26 cellular contexts compared by ENCODE assay signal in the genomic region with DNA sequence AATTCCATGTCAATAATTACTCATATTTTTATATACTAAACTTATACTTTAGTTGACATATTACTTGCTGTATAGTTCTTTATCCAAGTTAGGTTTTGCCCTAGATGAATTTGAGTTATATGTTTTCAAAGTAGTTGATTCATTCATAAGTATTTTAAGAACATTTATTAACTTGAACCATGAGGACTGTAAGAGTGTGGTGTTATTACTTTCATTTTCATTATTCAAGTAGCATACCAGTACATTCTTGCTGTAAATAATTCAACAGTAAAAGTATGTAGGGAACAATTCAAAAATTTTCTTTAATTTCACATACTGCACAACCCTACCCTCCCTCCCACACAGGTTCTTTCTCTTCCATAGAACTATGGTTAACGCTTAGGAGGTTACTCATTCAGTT.
A peak's percentile ranks its signal among the peaks of the same experiment; 100 is the strongest.
DNase-seq lines count a peak whose midpoint lies in the region; ATAC-seq and TF ChIP-seq lines count a peak whose summit lies in the region.
"Had no signal": no experiment of that assay in that cellular context is flagged by ENCODE, and none has a peak within 500 bp of the region (broad histone marks: within the 10 kb centered on the region; RNA-seq: fewer than 3 reads in every experiment).

No MANE protein-coding gene starts in this region.

- H3K27ac ChIP-seq in CD4-positive, CD25-positive, alpha-beta regulatory T cell (ENCODE audit: insufficient read depth, low read length, poor library complexity, severe bottlenecking): peak overlapping the region; percentile 20
- no peak overlapping the region for H3K27ac ChIP-seq in IMR-90 (ENCODE audit: insufficient read depth, low read length)
- H3K27ac ChIP-seq: epithelial cell of prostate, heart right ventricle, upper lobe of right lung had no signal

- no peak for ATAC-seq in CD4-positive, CD25-positive, alpha-beta regulatory T cell (ENCODE audit: low read depth in 2 of 2)
- ATAC-seq in GM21381 (IDR thresholded peaks at IDR 0.05; ENCODE audit: unreplicated experiment) (peak; percentile 59), IMR-90 (ENCODE audit: low read depth) (peak; percentile 48; the same call in 1 of the 2 replicates), HG02571 (IDR thresholded peaks at IDR 0.05; ENCODE audit: unreplicated experiment) (no peak)
- ATAC-seq: activated CD4-positive, alpha-beta T cell treated with anti-CD3 and anti-CD28 coated beads for 36 hours; activated naive CD4-positive, alpha-beta T cell treated with anti-CD3 and anti-CD28 coated beads, Interleukin-2, amount 50 U/mL, for 72 hours; heart right ventricle; left ventricle myocardium superior; Panc1; sciatic nerve; T-cell; upper lobe of right lung had no signal

- POLR2A ChIA-PET in IMR-90 (lab: Charles Lee; ENCODE audit: unreplicated experiment): no interaction called here

- H3K27ac Mint-ChIP-seq in CD4-positive, CD25-positive, alpha-beta regulatory T cell: no peak overlapping the region
- H3K27ac Mint-ChIP-seq: activated CD4-positive, alpha-beta T cell treated with anti-CD3 and anti-CD28 coated beads for 36 hours; activated T-helper 1 cell treated with anti-CD3 and anti-CD28 coated beads, Interleukin-12 subunit alpha, Interleukin-12 subunit beta, Interleukin-2, Interleukin-4 antibody, amounts not matched to agents 30 ng/mL and 10 ng/mL and 1 ng/mL, durations not matched to agents 14 hours and 24 hours and 36 hours had no signal

- no peak overlapping the region for H2BK15ac ChIP-seq in IMR-90 (ENCODE audit: low read depth, low read length)

- TF ChIP-seq RAD21 in IMR-90 (IDR thresholded peaks at IDR 0.05; ENCODE audit: low read length): no peak

- in situ Hi-C loops in IMR-90 (cut with MboI; ENCODE audit: low sequenced_read_pairs): no loop called here

- no peak overlapping the region for H3K4me2 ChIP-seq in IMR-90 (ENCODE audit: low read depth, low read length)

- no peak overlapping the region for H3K56ac ChIP-seq in IMR-90 (ENCODE audit: extremely low read depth, insufficient read depth, low read length)

- no peak overlapping the region for H3K4me3 Mint-ChIP-seq in CD4-positive, CD25-positive, alpha-beta regulatory T cell
- H3K4me3 Mint-ChIP-seq: activated CD4-positive, alpha-beta T cell treated with anti-CD3 and anti-CD28 coated beads for 36 hours; activated T-helper 1 cell treated with anti-CD3 and anti-CD28 coated beads, Interleukin-12 subunit alpha, Interleukin-12 subunit beta, Interleukin-2, Interleukin-4 antibody, amounts not matched to agents 30 ng/mL and 10 ng/mL and 1 ng/mL, durations not matched to agents 14 hours and 24 hours and 36 hours; T-cell had no signal

- no peaks in the 10 kb centered on the region for H3K27me3 ChIP-seq in CD4-positive, CD25-positive, alpha-beta regulatory T cell (ENCODE audit: control insufficient read depth, insufficient read depth, low read length)
- H3K27me3 ChIP-seq in IMR-90 (ENCODE audit: control insufficient read depth, insufficient read depth, low read length) (no peaks in the 10 kb centered on the region), MG63 (no peaks in the 10 kb centered on the region)
- H3K27me3 ChIP-seq: heart right ventricle, upper lobe of right lung had no signal

- H3K27me3 Mint-ChIP-seq in CD4-positive, CD25-positive, alpha-beta regulatory T cell: no peaks in the 10 kb centered on the region
- H3K27me3 Mint-ChIP-seq: activated CD4-positive, alpha-beta T cell treated with anti-CD3 and anti-CD28 coated beads for 36 hours; T-cell had no signal

- peak in 1 of 3 donors; percentile 13 for DNase-seq in CD4-positive, CD25-positive, alpha-beta regulatory T cell
- DNase-seq in IMR-90: no peak
- DNase-seq in kidney glomerular epithelial cell (lab: John Stamatoyannopoulos, UW): peak; percentile 18
- no peak for DNase-seq in MG63
- no peak for DNase-seq in SK-N-DZ (ENCODE audit: low spot score)
- no peak for DNase-seq in amygdala (lab: John Stamatoyannopoulos, UW)
- DNase-seq: activated CD4-positive, alpha-beta T cell treated with anti-CD3 and anti-CD28 coated beads for 36 hours; C1 segment of cervical spinal cord; central memory CD4-positive, alpha-beta T cell; foreskin fibroblast; GOT3; heart right ventricle; left ventricle myocardium superior; NCI-H1417; NK-92 treated with Interleukin-12 subunit alpha and Interleukin-12 subunit beta, amount 100 ng/mL, for 24 hours; posterior cingulate gyrus; stimulated activated CD4-positive, alpha-beta T cell treated with anti-CD3 and anti-CD28 coated beads, Interleukin-15, amount 100 ng/mL, for 24 hours; T-cell; upper lobe of right lung had no signal

- H3K14ac ChIP-seq in IMR-90 (replicated peaks; ENCODE audit: low read depth, low read length): no peak overlapping the region

- no peak overlapping the region for H2AK9ac ChIP-seq in IMR-90 (replicated peaks; ENCODE audit: low read depth, low read length, poor library complexity)

- CTCF ChIA-PET in IMR-90 (lab: Yijun Ruan, JAX): no interaction called here

- no peaks in the 10 kb centered on the region for H4K20me1 ChIP-seq in IMR-90 (ENCODE audit: insufficient read depth, low read length)

- H4K5ac ChIP-seq in IMR-90 (ENCODE audit: low read depth, low read length): no peak overlapping the region

- H3K9ac ChIP-seq in IMR-90 (ENCODE audit: low read depth, low read length): no peak overlapping the region

- no peak overlapping the region for H3K4ac ChIP-seq in IMR-90 (ENCODE audit: low read depth, low read length)

- H3K18ac ChIP-seq in IMR-90 (ENCODE audit: low read depth, low read length): no peak overlapping the region

- BruUV-seq in IMR-90 (replicated peaks; lab: Mats Ljungman, UMichigan): no TSS peak

- no CpG with 5 or more reads among the region's 1 CpG for WGBS in IMR-90 (ENCODE audit: extremely low coverage in 2 of 2, insufficient read length in 1 of 2), 2 experiments

- H3K79me1 ChIP-seq in IMR-90 (ENCODE audit: low read depth in 1 of 2, low read length in 2 of 2): peaks cover 0 to 16% of the 10 kb centered on the region in 2 experiments; a peak in 1 of 4 replicates

- no peak overlapping the region for H2BK20ac ChIP-seq in IMR-90 (ENCODE audit: low read depth, low read length)

- no peaks in the 10 kb centered on the region for H3K4me1 ChIP-seq in CD4-positive, CD25-positive, alpha-beta regulatory T cell (ENCODE audit: control insufficient read depth, insufficient read depth, low read length, poor library complexity, severe bottlenecking)
- H3K4me1 ChIP-seq in IMR-90 (ENCODE audit: control insufficient read depth, insufficient read depth, low read length): no peaks in the 10 kb centered on the region
- H3K4me1 ChIP-seq: upper lobe of right lung had no signal

- no peak overlapping the region for H2AFZ ChIP-seq in IMR-90 (replicated peaks; ENCODE audit: low read length, poor library complexity)

- H3K9me3 Mint-ChIP-seq in CD4-positive, CD25-positive, alpha-beta regulatory T cell: no peaks in the 10 kb centered on the region
- H3K9me3 Mint-ChIP-seq: activated naive CD4-positive, alpha-beta T cell treated with anti-CD3 and anti-CD28 coated beads, Interleukin-2, amount 50 U/mL, for 72 hours; activated T-helper 1 cell treated with anti-CD3 and anti-CD28 coated beads, Interleukin-12 subunit alpha, Interleukin-12 subunit beta, Interleukin-2, Interleukin-4 antibody, amounts not matched to agents 30 ng/mL and 10 ng/mL and 1 ng/mL, durations not matched to agents 14 hours and 24 hours and 36 hours; T-cell had no signal

- no peak for TF ChIP-seq POLR2A in IMR-90 (IDR thresholded peaks at IDR 0.05; ENCODE audit: low read depth, low read length)

- H4K8ac ChIP-seq in IMR-90 (ENCODE audit: low read depth in 2 of 2, low read length in 2 of 2): no peak overlapping the region

- no peak overlapping the region for H2BK5ac ChIP-seq in IMR-90 (ENCODE audit: low read depth, low read length, poor library complexity, severe bottlenecking)

- no peaks in the 10 kb centered on the region for H3K9me3 ChIP-seq in CD4-positive, CD25-positive, alpha-beta regulatory T cell (ENCODE audit: control insufficient read depth in 2 of 2, low read length in 2 of 2)
- H3K9me3 ChIP-seq in IMR-90 (ENCODE audit: control insufficient read depth, insufficient read depth, low read length): no peaks in the 10 kb centered on the region
- H3K9me3 ChIP-seq in MG63: no peaks in the 10 kb centered on the region
- H3K9me3 ChIP-seq: heart right ventricle, upper lobe of right lung had no signal

- TF ChIP-seq CTCF in IMR-90 (conservative IDR thresholded peaks at IDR 0.05; ENCODE audit: low read depth, low read length): no peak

- H4K91ac ChIP-seq in IMR-90 (ENCODE audit: insufficient read depth, low read depth, low read length): no peak overlapping the region

- H3K36me3 Mint-ChIP-seq in CD4-positive, CD25-positive, alpha-beta regulatory T cell: peaks cover 59% of the 10 kb centered on the region

- no peak overlapping the region for H3K23ac ChIP-seq in IMR-90 (ENCODE audit: low read depth, low read length)

- dilution Hi-C loops in IMR-90 (cut with HindIII; ENCODE audit: low sequenced_read_pairs, unreplicated experiment): no loop called here

- no peak overlapping the region for H2BK120ac ChIP-seq in IMR-90 (ENCODE audit: low read depth, low read length)

- peaks cover 84% of the 10 kb centered on the region for H3K36me3 ChIP-seq in CD4-positive, CD25-positive, alpha-beta regulatory T cell (ENCODE audit: control insufficient read depth, insufficient read depth, low read length)
- H3K36me3 ChIP-seq in IMR-90 (ENCODE audit: control insufficient read depth, insufficient read depth, low read length): peaks cover 20% of the 10 kb centered on the region
- H3K36me3 ChIP-seq in MG63: peaks cover 18% of the 10 kb centered on the region

- peaks cover 21 to 27% (median 22%) of the 10 kb centered on the region in 4 donors for H3K4me1 Mint-ChIP-seq in CD4-positive, CD25-positive, alpha-beta regulatory T cell

- intact Hi-C loops in IMR-90 (cut with micrococcal nuclease): no loop called here

- no peak overlapping the region for H2AK5ac ChIP-seq in IMR-90 (ENCODE audit: low read depth, low read length)

- H3K9me1 ChIP-seq in IMR-90 (ENCODE audit: insufficient read depth, low read length): no peaks in the 10 kb centered on the region; the same call in 1 of the 2 replicates

- H3K4me3 ChIP-seq in CD4-positive, CD25-positive, alpha-beta regulatory T cell (ENCODE audit: low read depth, low read length): no peak overlapping the region
- no peak overlapping the region for H3K4me3 ChIP-seq in IMR-90 (ENCODE audit: insufficient read depth, low read depth, low read length)
- H3K4me3 ChIP-seq in MG63: no peak overlapping the region
- H3K4me3 ChIP-seq: heart right ventricle, upper lobe of right lung had no signal

TF ChIP-seq in IMR-90, 13 proteins besides CTCF, POLR2A, EP300 and RAD21 (continues in another document):
- TF ChIP-seq MXI1 (IDR thresholded peaks at IDR 0.05; ENCODE audit: borderline replicate concordance, low read depth, low read length) (no peak), SMC3 (IDR thresholded peaks at IDR 0.05; ENCODE audit: low read depth, low read length) (no peak)
- TF ChIP-seq, protein P1, sequence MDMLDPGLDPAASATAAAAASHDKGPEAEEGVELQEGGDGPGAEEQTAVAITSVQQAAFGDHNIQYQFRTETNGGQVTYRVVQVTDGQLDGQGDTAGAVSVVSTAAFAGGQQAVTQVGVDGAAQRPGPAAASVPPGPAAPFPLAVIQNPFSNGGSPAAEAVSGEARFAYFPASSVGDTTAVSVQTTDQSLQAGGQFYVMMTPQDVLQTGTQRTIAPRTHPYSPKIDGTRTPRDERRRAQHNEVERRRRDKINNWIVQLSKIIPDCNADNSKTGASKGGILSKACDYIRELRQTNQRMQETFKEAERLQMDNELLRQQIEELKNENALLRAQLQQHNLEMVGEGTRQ (IDR thresholded peaks at IDR 0.05; ENCODE audit: low read depth, low read length): no peak

Comparison
In these comparisons a context has a peak if more than half of its experiments do, and no peak if none do; other contexts are left out.
1. ATAC-seq: peak in GM21381 (single experiment) and IMR-90 (single experiment); none in CD4-positive, CD25-positive, alpha-beta regulatory T cell (0 of 2) and HG02571 (single experiment).